In the genomic region with DNA sequence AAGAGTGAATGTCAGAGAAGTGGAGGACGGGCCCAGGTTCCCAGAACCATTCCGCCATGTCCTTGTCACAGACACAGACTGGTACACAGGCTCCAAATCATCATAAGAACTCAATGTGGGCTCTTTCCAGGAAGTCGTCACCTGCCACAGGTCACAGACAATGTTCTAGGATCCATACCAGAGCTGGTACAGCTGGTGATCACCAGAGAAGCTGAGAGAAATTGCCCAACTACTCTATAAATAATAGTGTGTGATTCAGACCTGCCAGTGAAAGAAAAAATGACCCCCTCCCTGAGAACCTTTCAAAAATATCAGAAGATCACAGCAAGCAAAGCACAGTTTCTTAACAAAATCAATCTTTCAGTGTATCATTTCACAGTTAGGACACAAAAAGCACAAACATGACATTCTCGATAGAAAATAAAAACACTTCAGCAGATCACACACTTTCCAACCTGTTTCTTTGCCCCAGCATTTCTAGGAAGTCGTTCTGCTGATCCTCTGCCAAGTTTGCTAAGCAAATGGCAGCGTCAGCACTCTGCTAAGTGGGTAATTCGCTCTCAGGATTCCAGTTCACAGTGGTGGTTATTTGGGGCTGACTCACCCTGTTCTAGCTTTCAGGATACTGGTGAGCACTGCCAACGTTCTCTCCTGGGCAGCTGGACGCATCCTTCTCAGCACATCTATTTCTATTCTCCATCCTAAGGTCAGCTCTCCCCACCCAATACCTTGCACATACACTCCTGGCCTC, we compare ENCODE assay signal across 12 cellular contexts.
A peak's percentile ranks its signal among the peaks of the same experiment; 100 is the strongest.
DNase-seq lines count a peak whose midpoint lies in the region; ATAC-seq, FAIRE-seq and TF ChIP-seq lines count a peak whose summit lies in the region.
"Had no signal": no experiment of that assay in that cellular context is flagged by ENCODE, and none has a peak within 500 bp of the region (broad histone marks: within the 10 kb centered on the region; RNA-seq: fewer than 3 reads in every experiment).

No MANE protein-coding gene starts in this region.

- H3K27ac Mint-ChIP-seq in activated CD4-positive, alpha-beta memory T cell treated with anti-CD3 and anti-CD28 coated beads, Interleukin-2, amount 10 ng/mL, durations not matched to agents 7 days and 5 days, result peak overlapping the region; percentile 62
- H3K27ac Mint-ChIP-seq in Calu3 (ENCODE audit: unreplicated experiment), result no peak overlapping the region
- no peak overlapping the region for H3K27ac Mint-ChIP-seq in T-helper 2 cell treated with Interferon-gamma antibody and Interleukin-4, amounts not matched to agents 5 μg/mL and 100 μg/mL, for 36 hours
- H3K27ac Mint-ChIP-seq: activated naive CD8-positive, alpha-beta T cell; T-helper 1 cell treated with Interleukin-12 subunit alpha and Interleukin-12 subunit beta and Interleukin-4 antibody, amounts not matched to agents 30 μg/mL and 1 μg/mL, for 36 hours had no signal

- H3K36me3 ChIP-seq in A673 (ENCODE audit: insufficient read depth, low read length, poor library complexity, severe bottlenecking), result no peaks in the 10 kb centered on the region
- H3K36me3 ChIP-seq: BLaER1 treated with 17β-estradiol and CSF1 and Interleukin-3, amounts not matched to agents 10 nM and 100 nM; esophagus squamous epithelium had no signal

- no peaks in the 10 kb centered on the region for H3K9me3 ChIP-seq in A673 (ENCODE audit: low read depth, low read length, poor library complexity, severe bottlenecking)
- H3K9me3 ChIP-seq: BLaER1 treated with 17β-estradiol and CSF1 and Interleukin-3, amounts not matched to agents 10 nM and 100 nM; esophagus squamous epithelium had no signal

- H3K27me3 Mint-ChIP-seq in activated CD4-positive, alpha-beta memory T cell treated with anti-CD3 and anti-CD28 coated beads, Interleukin-2, amount 10 ng/mL, durations not matched to agents 7 days and 5 days, result peaks cover 2% of the 10 kb centered on the region
- H3K27me3 Mint-ChIP-seq in Calu3 (ENCODE audit: unreplicated experiment), result peaks cover 93% of the 10 kb centered on the region
- H3K27me3 Mint-ChIP-seq in T-helper 2 cell treated with Interferon-gamma antibody and Interleukin-4, amounts not matched to agents 5 μg/mL and 100 μg/mL, for 36 hours (ENCODE audit: low read depth), result no peaks in the 10 kb centered on the region
- H3K27me3 Mint-ChIP-seq: activated naive CD8-positive, alpha-beta T cell had no signal

- intact Hi-C loops in A673 (cut with micrococcal nuclease; ENCODE audit: unreplicated experiment), result no loop called here
- intact Hi-C loops in Calu3 (cut with micrococcal nuclease; ENCODE audit: unreplicated experiment), result no loop called here

- H3K4me1 ChIP-seq in A673 (ENCODE audit: insufficient read depth, low read length, poor library complexity, severe bottlenecking), result no peaks in the 10 kb centered on the region

- no peak overlapping the region for H3K4me3 Mint-ChIP-seq in activated CD4-positive, alpha-beta memory T cell treated with anti-CD3 and anti-CD28 coated beads, Interleukin-2, amount 10 ng/mL, durations not matched to agents 7 days and 5 days
- no peak overlapping the region for H3K4me3 Mint-ChIP-seq in Calu3 (ENCODE audit: low read depth, unreplicated experiment)
- H3K4me3 Mint-ChIP-seq in T-helper 2 cell treated with Interferon-gamma antibody and Interleukin-4, amounts not matched to agents 5 μg/mL and 100 μg/mL, for 36 hours, result no peak overlapping the region
- H3K4me3 Mint-ChIP-seq: activated naive CD8-positive, alpha-beta T cell; T-helper 1 cell treated with Interleukin-12 subunit alpha and Interleukin-12 subunit beta and Interleukin-4 antibody, amounts not matched to agents 30 μg/mL and 1 μg/mL, for 36 hours had no signal

- no peaks in the 10 kb centered on the region for H3K27me3 ChIP-seq in A673 (replicated peaks; ENCODE audit: insufficient read depth, low read depth, low read length, poor library complexity)
- H3K27me3 ChIP-seq: BLaER1 treated with 17β-estradiol and CSF1 and Interleukin-3, amounts not matched to agents 10 nM and 100 nM had no signal

- H3K4me1 Mint-ChIP-seq in activated CD4-positive, alpha-beta memory T cell treated with anti-CD3 and anti-CD28 coated beads, Interleukin-2, amount 10 ng/mL, durations not matched to agents 7 days and 5 days, result peaks cover 15% of the 10 kb centered on the region
- H3K4me1 Mint-ChIP-seq in Calu3 (ENCODE audit: low read depth, unreplicated experiment), result no peaks in the 10 kb centered on the region
- peaks cover 5% of the 10 kb centered on the region for H3K4me1 Mint-ChIP-seq in T-helper 2 cell treated with Interferon-gamma antibody and Interleukin-4, amounts not matched to agents 5 μg/mL and 100 μg/mL, for 36 hours (ENCODE audit: low read depth)

- POLR2A ChIA-PET in A673 (lab: Charles Lee; ENCODE audit: low non-redundant PET), result no interaction called here
- POLR2A ChIA-PET in activated CD4-positive, alpha-beta memory T cell treated with anti-CD3 and anti-CD28 coated beads, Interleukin-2, amount 10 ng/mL, durations not matched to agents 7 days and 5 days (lab: Charles Lee), result no interaction called here

- DNase-seq in A673 (ENCODE audit: low spot score), result peak; percentile 82
- peak; percentile 31 for DNase-seq in H54 (ENCODE audit: insufficient read length, low spot score)
- peak; percentile 23 for DNase-seq in activated CD4-positive, alpha-beta memory T cell treated with anti-CD3 and anti-CD28 coated beads, Interleukin-2, amount 10 ng/mL, durations not matched to agents 7 days and 5 days
- peak; percentile 36 for DNase-seq in middle frontal gyrus (ENCODE audit: extremely low spot score, low spot score)
- no peak for DNase-seq in Calu3
- no peak for DNase-seq in T-helper 2 cell treated with Interferon-gamma antibody and Interleukin-4, amounts not matched to agents 5 μg/mL and 100 μg/mL, for 36 hours (ENCODE audit: low spot score)
- DNase-seq: esophagus squamous epithelium had no signal

- CTCF ChIA-PET in A673 (lab: Charles Lee), result no interaction called here
- CTCF ChIA-PET in activated CD4-positive, alpha-beta memory T cell treated with anti-CD3 and anti-CD28 coated beads, Interleukin-2, amount 10 ng/mL, durations not matched to agents 7 days and 5 days (lab: Charles Lee), result no interaction called here
- CTCF ChIA-PET in Calu3 (lab: Charles Lee), result no interaction called here

- ATAC-seq in HG03469 (IDR thresholded peaks at IDR 0.05; ENCODE audit: unreplicated experiment), result no peak
- ATAC-seq in GM21825 (IDR thresholded peaks at IDR 0.05; ENCODE audit: unreplicated experiment), result no peak

- H3K4me3 ChIP-seq in A673 (ENCODE audit: low read depth, low read length, poor library complexity, severe bottlenecking), result no peak overlapping the region
- H3K4me3 ChIP-seq: BLaER1 treated with 17β-estradiol and CSF1 and Interleukin-3, amounts not matched to agents 10 nM and 100 nM; esophagus squamous epithelium had no signal

- H3K27ac ChIP-seq in A673 (ENCODE audit: low read depth, low read length, poor library complexity, severe bottlenecking), result no peak overlapping the region
- H3K27ac ChIP-seq: BLaER1 treated with 17β-estradiol and CSF1 and Interleukin-3, amounts not matched to agents 10 nM and 100 nM had no signal

- TF ChIP-seq CTCF in A673 (conservative IDR thresholded peaks at IDR 0.05; ENCODE audit: low read depth, low read length) (no peak), Calu3 (IDR thresholded peaks at IDR 0.05; ENCODE audit: unreplicated experiment) (no peak)

- no peak for FAIRE-seq in H54 (lab: Jason Lieb, UNC)

- H3K9me3 Mint-ChIP-seq in activated CD4-positive, alpha-beta memory T cell treated with anti-CD3 and anti-CD28 coated beads, Interleukin-2, amount 10 ng/mL, durations not matched to agents 7 days and 5 days, result no peaks in the 10 kb centered on the region
- H3K9me3 Mint-ChIP-seq in Calu3 (ENCODE audit: low read depth, unreplicated experiment), result no peaks in the 10 kb centered on the region
- H3K9me3 Mint-ChIP-seq in T-helper 2 cell treated with Interferon-gamma antibody and Interleukin-4, amounts not matched to agents 5 μg/mL and 100 μg/mL, for 36 hours, result no peaks in the 10 kb centered on the region
- H3K9me3 Mint-ChIP-seq: T-helper 1 cell treated with Interleukin-12 subunit alpha and Interleukin-12 subunit beta and Interleukin-4 antibody, amounts not matched to agents 30 μg/mL and 1 μg/mL, for 36 hours had no signal

- BruUV-seq in A673 (replicated peaks; lab: Mats Ljungman, UMichigan) (no TSS peak), Calu3 (replicated peaks; lab: Mats Ljungman, UMichigan) (no TSS peak)

- TF ChIP-seq POLR2A in H54 (IDR thresholded peaks at IDR 0.05; ENCODE audit: low read depth, low read length), result no peak

- no peaks in the 10 kb centered on the region for H3K36me3 Mint-ChIP-seq in activated CD4-positive, alpha-beta memory T cell treated with anti-CD3 and anti-CD28 coated beads, Interleukin-2, amount 10 ng/mL, durations not matched to agents 7 days and 5 days (ENCODE audit: low read depth)
- H3K36me3 Mint-ChIP-seq in Calu3 (ENCODE audit: insufficient read depth, unreplicated experiment), result no peaks in the 10 kb centered on the region
- no peaks in the 10 kb centered on the region for H3K36me3 Mint-ChIP-seq in T-helper 2 cell treated with Interferon-gamma antibody and Interleukin-4, amounts not matched to agents 5 μg/mL and 100 μg/mL, for 36 hours (ENCODE audit: low read depth)
- H3K36me3 Mint-ChIP-seq: activated naive CD8-positive, alpha-beta T cell had no signal

Comparison
In these comparisons a context has a peak if more than half of its experiments do, and no peak if none do; other contexts are left out.
1. DNase-seq: peak in A673 (single experiment), H54 (single experiment), activated CD4-positive, alpha-beta memory T cell treated with anti-CD3 and anti-CD28 coated beads, Interleukin-2, amount 10 ng/mL, durations not matched to agents 7 days and 5 days (single experiment) and middle frontal gyrus (single experiment); none in Calu3 (single experiment) and T-helper 2 cell treated with Interferon-gamma antibody and Interleukin-4, amounts not matched to agents 5 μg/mL and 100 μg/mL, for 36 hours (single experiment).